In the genomic region with DNA sequence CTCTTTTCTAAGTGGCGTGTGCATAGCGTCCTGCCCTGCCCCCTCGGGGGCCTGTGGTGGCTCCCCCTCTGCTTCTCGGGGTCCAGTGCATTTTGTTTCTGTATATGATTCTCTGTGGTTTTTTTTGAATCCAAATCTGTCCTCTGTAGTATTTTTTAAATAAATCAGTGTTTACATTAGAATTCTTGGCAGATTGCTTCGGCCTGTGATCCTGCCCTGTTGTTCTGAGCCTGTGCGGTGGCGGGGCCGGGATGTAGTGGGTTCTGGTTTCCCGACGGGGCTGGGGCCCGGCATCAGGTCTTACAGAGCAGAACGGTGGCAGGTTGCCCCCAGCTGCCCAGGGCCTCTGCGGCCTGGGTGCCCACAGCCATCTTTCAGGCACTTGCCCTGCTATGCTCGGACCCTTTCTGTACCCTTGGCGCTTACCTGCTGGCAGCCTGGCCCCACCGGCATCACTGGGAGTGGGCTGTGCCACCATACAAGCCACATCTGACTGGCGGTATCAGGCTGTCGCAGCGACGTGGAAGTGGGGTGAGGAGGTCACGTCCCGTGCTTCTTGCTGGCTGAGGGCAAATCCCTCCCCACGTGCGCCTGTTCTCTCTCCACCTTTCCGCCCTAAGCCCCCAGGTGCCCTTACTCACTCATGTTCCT, we compare ENCODE assay signal across 2 cellular contexts.
TF ChIP-seq lines count a peak whose summit lies in the region.

No MANE protein-coding gene starts in this region.

TF ChIP-seq in IMR-90, 13 proteins besides CTCF, POLR2A, EP300 and RAD21:
- TF ChIP-seq NFE2L2 (IDR thresholded peaks at IDR 0.05; ENCODE audit: low read depth, low read length), result no peak
- no peak for TF ChIP-seq RCOR1 (IDR thresholded peaks at IDR 0.05; ENCODE audit: insufficient replicate concordance, low read length)
- TF ChIP-seq MXI1 (IDR thresholded peaks at IDR 0.05; ENCODE audit: borderline replicate concordance, low read depth, low read length), result no peak
- TF ChIP-seq MAFK (IDR thresholded peaks at IDR 0.05; ENCODE audit: low read depth, low read length), result no peak
- TF ChIP-seq MAZ (IDR thresholded peaks at IDR 0.05; ENCODE audit: borderline replicate concordance, low read depth, low read length), result no peak
- no peak for TF ChIP-seq FOS (IDR thresholded peaks at IDR 0.05; ENCODE audit: low read depth, low read length)
- no peak for TF ChIP-seq SMC3 (IDR thresholded peaks at IDR 0.05; ENCODE audit: low read depth, low read length)

TF ChIP-seq in HEK293T, 16 proteins besides CTCF, POLR2A, EP300 and RAD21:
- TF ChIP-seq ELF4 (IDR thresholded peaks at IDR 0.05) (no peak), FOXK2 (IDR thresholded peaks at IDR 0.05) (no peak), L3MBTL2 (conservative IDR thresholded peaks at IDR 0.05) (no peak), FOXM1 (IDR thresholded peaks at IDR 0.05; ENCODE audit: borderline replicate concordance) (no peak), SP1 (IDR thresholded peaks at IDR 0.05) (no peak), SUZ12 (IDR thresholded peaks at IDR 0.05) (no peak), HDGF (IDR thresholded peaks at IDR 0.05; ENCODE audit: borderline replicate concordance) (no peak)
TF ChIP-seq in HEK293T: peak in this region for 0.
